Comparison of ENCODE assay signal across 1 cellular context in genomic region chr18:79531926-79532689, GRCh38.
TF ChIP-seq lines count a peak whose summit lies in the region.

No MANE protein-coding gene starts in this region.

TF ChIP-seq in IMR-90, 13 proteins besides CTCF, POLR2A, EP300 and RAD21 (continued from another document):
- TF ChIP-seq MXI1 (IDR thresholded peaks at IDR 0.05; ENCODE audit: borderline replicate concordance, low read depth, low read length) (no peak), FOS (IDR thresholded peaks at IDR 0.05; ENCODE audit: low read depth, low read length) (no peak), MAZ (IDR thresholded peaks at IDR 0.05; ENCODE audit: borderline replicate concordance, low read depth, low read length) (no peak), RCOR1 (IDR thresholded peaks at IDR 0.05; ENCODE audit: insufficient replicate concordance, low read length) (no peak), CHD1 (IDR thresholded peaks at IDR 0.05; ENCODE audit: low read depth, low read length) (no peak), RFX5 (IDR thresholded peaks at IDR 0.05; ENCODE audit: low read depth, low read length) (no peak)
- TF ChIP-seq, protein P1, sequence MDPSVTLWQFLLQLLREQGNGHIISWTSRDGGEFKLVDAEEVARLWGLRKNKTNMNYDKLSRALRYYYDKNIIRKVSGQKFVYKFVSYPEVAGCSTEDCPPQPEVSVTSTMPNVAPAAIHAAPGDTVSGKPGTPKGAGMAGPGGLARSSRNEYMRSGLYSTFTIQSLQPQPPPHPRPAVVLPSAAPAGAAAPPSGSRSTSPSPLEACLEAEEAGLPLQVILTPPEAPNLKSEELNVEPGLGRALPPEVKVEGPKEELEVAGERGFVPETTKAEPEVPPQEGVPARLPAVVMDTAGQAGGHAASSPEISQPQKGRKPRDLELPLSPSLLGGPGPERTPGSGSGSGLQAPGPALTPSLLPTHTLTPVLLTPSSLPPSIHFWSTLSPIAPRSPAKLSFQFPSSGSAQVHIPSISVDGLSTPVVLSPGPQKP (IDR thresholded peaks at IDR 0.05; ENCODE audit: borderline replicate concordance, low read depth, low read length), result no peak
